Comparison of ENCODE assay signal across 25 cellular contexts in genomic region chr11:47595029-47595428, GRCh38. TPM values are rescaled to one million over a fixed set of nuclear protein-coding genes. Genes with fewer than 3 reads are reported as not detected.
DNase-seq lines count a peak whose midpoint lies in the region; ATAC-seq and TF ChIP-seq lines count a peak whose summit lies in the region.
"Had no signal": no experiment of that assay in that cellular context is flagged by ENCODE, and none has a peak within 500 bp of the region (broad histone marks: within the 10 kb centered on the region; RNA-seq: fewer than 3 reads in every experiment).

No MANE protein-coding gene starts in this region.

- H3K4me3 Mint-ChIP-seq in glutamatergic neuron (ENCODE audit: unreplicated experiment) (peak overlapping the region; percentile 72), neural crest cell (peak overlapping the region; percentile 83)
- H3K4me3 Mint-ChIP-seq: activated T-helper 1 cell treated with anti-CD3 and anti-CD28 coated beads, Interleukin-12 subunit alpha, Interleukin-12 subunit beta, Interleukin-2, Interleukin-4 antibody, amounts not matched to agents 30 ng/mL and 10 ng/mL and 1 ng/mL, durations not matched to agents 14 hours and 24 hours and 36 hours; effector memory CD8-positive, alpha-beta T cell had no signal

- H3K4me1 ChIP-seq in DND-41 (ENCODE audit: insufficient read depth, low read length) = no peaks in the 10 kb centered on the region
- H3K4me1 ChIP-seq in HUES6 (ENCODE audit: control insufficient read depth, insufficient read depth, low read length) = peaks cover 32% of the 10 kb centered on the region
- H3K4me1 ChIP-seq: pancreas had no signal

- H3K4me1 Mint-ChIP-seq in glutamatergic neuron (ENCODE audit: low read depth, unreplicated experiment) (peaks cover 15% of the 10 kb centered on the region), neural crest cell (peaks cover 31% of the 10 kb centered on the region)
- H3K4me1 Mint-ChIP-seq: IgD-negative memory B cell had no signal

- H3K36me3 Mint-ChIP-seq in glutamatergic neuron (ENCODE audit: unreplicated experiment) = no peaks in the 10 kb centered on the region
- no peaks in the 10 kb centered on the region for H3K36me3 Mint-ChIP-seq in neural crest cell (ENCODE audit: low read depth)

- H3K27ac ChIP-seq in DND-41 (ENCODE audit: low read length) = no peak overlapping the region
- H3K27ac ChIP-seq in HUES6 (ENCODE audit: low read depth, low read length) = no peak overlapping the region
- H3K27ac ChIP-seq: GM23248, pancreas, PC-9, skin epidermis had no signal

- no peak for TF ChIP-seq CTCF in DND-41 (IDR thresholded peaks at IDR 0.05; ENCODE audit: borderline replicate concordance, extremely low read depth, low read length, poor library complexity, severe bottlenecking)
- no peak for TF ChIP-seq CTCF in glutamatergic neuron (IDR thresholded peaks at IDR 0.05; ENCODE audit: partially characterized antibody, unreplicated experiment)
- no peak for TF ChIP-seq CTCF in neural crest cell (conservative IDR thresholded peaks at IDR 0.05)

- H3K9ac ChIP-seq in DND-41 (ENCODE audit: low read depth, low read length) (no peak overlapping the region), HUES6 (ENCODE audit: low read length) (no peak overlapping the region)
- H3K9ac ChIP-seq: GM23248 had no signal

- H3K27me3 ChIP-seq in DND-41 (ENCODE audit: insufficient read depth, low read length, poor library complexity) = no peaks in the 10 kb centered on the region
- peaks cover 45% of the 10 kb centered on the region for H3K27me3 ChIP-seq in HUES6 (ENCODE audit: control insufficient read depth, insufficient read depth, low read length)
- H3K27me3 ChIP-seq: pancreas had no signal

- no peaks in the 10 kb centered on the region for H3K36me3 ChIP-seq in DND-41 (ENCODE audit: insufficient read depth, low read length)
- H3K36me3 ChIP-seq in HUES6 (ENCODE audit: control insufficient read depth, insufficient read depth, low read length) = no peaks in the 10 kb centered on the region
- H3K36me3 ChIP-seq: pancreas had no signal

- no peak overlapping the region for H3K4me2 ChIP-seq in DND-41 (ENCODE audit: insufficient read depth, low read length)
- H3K4me2 ChIP-seq: PC-9 had no signal

- H3K9me3 ChIP-seq in DND-41 (ENCODE audit: insufficient read depth, low read length, severe bottlenecking) (no peaks in the 10 kb centered on the region), HUES6 (ENCODE audit: control insufficient read depth, insufficient read depth, low read depth, low read length) (no peaks in the 10 kb centered on the region)
- H3K9me3 ChIP-seq: Caco-2, pancreas had no signal

- H3K9me3 Mint-ChIP-seq in glutamatergic neuron (ENCODE audit: unreplicated experiment) (no peaks in the 10 kb centered on the region), neural crest cell (no peaks in the 10 kb centered on the region)
- H3K9me3 Mint-ChIP-seq: activated T-helper 1 cell treated with anti-CD3 and anti-CD28 coated beads, Interleukin-12 subunit alpha, Interleukin-12 subunit beta, Interleukin-2, Interleukin-4 antibody, amounts not matched to agents 30 ng/mL and 10 ng/mL and 1 ng/mL, durations not matched to agents 14 hours and 24 hours and 36 hours; effector memory CD8-positive, alpha-beta T cell had no signal

- no peak overlapping the region for H3K27ac Mint-ChIP-seq in glutamatergic neuron (ENCODE audit: unreplicated experiment)
- no peak overlapping the region for H3K27ac Mint-ChIP-seq in neural crest cell (ENCODE audit: unreplicated experiment)
- H3K27ac Mint-ChIP-seq: activated T-helper 1 cell treated with anti-CD3 and anti-CD28 coated beads, Interleukin-12 subunit alpha, Interleukin-12 subunit beta, Interleukin-2, Interleukin-4 antibody, amounts not matched to agents 30 ng/mL and 10 ng/mL and 1 ng/mL, durations not matched to agents 14 hours and 24 hours and 36 hours; effector memory CD8-positive, alpha-beta T cell; IgD-negative memory B cell had no signal

- H3K27me3 Mint-ChIP-seq in glutamatergic neuron (ENCODE audit: unreplicated experiment) (peaks cover 23% of the 10 kb centered on the region), neural crest cell (ENCODE audit: low read depth) (peaks cover 14% of the 10 kb centered on the region)

- ATAC-seq in DND-41 (ENCODE audit: insufficient read depth, low read depth) (peak; percentile 37; the same call in 2 of the 3 replicates), GM21515 (IDR thresholded peaks at IDR 0.05; ENCODE audit: unreplicated experiment) (no peak)
- ATAC-seq: effector memory CD8-positive, alpha-beta T cell had no signal

- DNase-seq in DND-41 (no peak), glutamatergic neuron (no peak), neural crest cell (ENCODE audit: low read depth, low spot score) (no peak), COLO668 (lab: John Stamatoyannopoulos, UW; ENCODE audit: unreplicated experiment) (no peak), NCI-H1930 (lab: John Stamatoyannopoulos, UW) (no peak)
- DNase-seq in stimulated activated CD4-positive, alpha-beta T cell treated with anti-CD3 and anti-CD28 coated beads, Interleukin-4, amount 100 ng/mL, for 24 hours = no peak
- DNase-seq: activated CD4-positive, alpha-beta T cell treated with anti-CD3 and anti-CD28 coated beads, Interleukin-2, amount 50 U/mL, for 4 hours; AML-193; Caco-2; central memory CD4-positive, alpha-beta T cell; effector memory CD8-positive, alpha-beta T cell; GF-D8; GM23248; NCI-H1048; NCI-H2171; pancreas; PC-9; stimulated activated CD4-positive, alpha-beta T cell treated with anti-CD3 and anti-CD28 coated beads, Interleukin-4, amount 100 ng/mL, for 4 hours; stimulated activated CD8-positive, alpha-beta memory T cell treated with anti-CD3 and anti-CD28 coated beads, Interleukin-4, amount 100 ng/mL, for 48 hours; SW 1271 had no signal

- H2AFZ ChIP-seq in DND-41 (ENCODE audit: low read depth, low read length) = no peak overlapping the region
- H2AFZ ChIP-seq: GM23248, PC-9 had no signal

- H3K79me2 ChIP-seq in DND-41 (ENCODE audit: insufficient read depth, low read length) = no peaks in the 10 kb centered on the region

- no peaks in the 10 kb centered on the region for H4K20me1 ChIP-seq in DND-41 (ENCODE audit: insufficient read depth, low read length)

- no peak overlapping the region for H3K4me3 ChIP-seq in DND-41 (ENCODE audit: low read depth in 1 of 2, low read length in 2 of 2)
- 0 out of 2 replicates have a peak overlapping the region, but pooled peaks have one; percentile 72 for H3K4me3 ChIP-seq in HUES6 (ENCODE audit: low read depth, low read length)
- H3K4me3 ChIP-seq: PC-9, skin epidermis had no signal

RNA-seq across cellular contexts. Expression of gene C1QTNF4, which starts 0.8 kb away (rescaled TPM):
- total RNA-seq in glutamatergic neuron (ENCODE audit: unreplicated experiment) (7.0 TPM), neural crest cell (18.9 and 21.4 TPM in 2 replicates)

RNA-seq across cellular contexts. Expression of gene FAM180B, which starts 8.6 kb away (rescaled TPM):
- total RNA-seq in glutamatergic neuron (ENCODE audit: unreplicated experiment) (not detected), neural crest cell (0.35 and 0.50 TPM in 2 replicates)
- total RNA-seq: activated T-helper 1 cell treated with anti-CD3 and anti-CD28 coated beads, Interleukin-12 subunit alpha, Interleukin-12 subunit beta, Interleukin-2, Interleukin-4 antibody, amounts not matched to agents 30 ng/mL and 10 ng/mL and 1 ng/mL, durations not matched to agents 14 hours and 24 hours and 36 hours; Caco-2; GM23248; PC-9 had no signal

RNA-seq across cellular contexts. Expression of gene NDUFS3, which starts 16.2 kb away (rescaled TPM):
- 122 TPM for total RNA-seq in glutamatergic neuron (ENCODE audit: unreplicated experiment)
- total RNA-seq in neural crest cell = 172 and 178 TPM in 2 replicates

RNA-seq across cellular contexts. Expression of gene KBTBD4, which starts 16.3 kb away (rescaled TPM):
- total RNA-seq in glutamatergic neuron (ENCODE audit: unreplicated experiment) = 11.1 TPM
- total RNA-seq in neural crest cell = 15.4 and 16.6 TPM in 2 replicates

RNA-seq across cellular contexts. Expression of gene PTPMT1, which starts 29.6 kb away (rescaled TPM):
- total RNA-seq in glutamatergic neuron (ENCODE audit: unreplicated experiment) = 27.5 TPM
- 41.8 and 47.0 TPM in 2 replicates for total RNA-seq in neural crest cell
